ENCODE assay signal across 9 cellular contexts in genomic region chr11:44911031-44911814, GRCh38. TPM values are rescaled to one million over a fixed set of nuclear protein-coding genes. Genes with fewer than 3 reads are reported as not detected.
DNase-seq lines count a peak whose midpoint lies in the region; ATAC-seq and TF ChIP-seq lines count a peak whose summit lies in the region.
"Had no signal": no experiment of that assay in that cellular context is flagged by ENCODE, and none has a peak within 500 bp of the region (broad histone marks: within the 10 kb centered on the region; RNA-seq: fewer than 3 reads in every experiment).

No MANE protein-coding gene starts in this region.

- no peak overlapping the region for H3K4me3 ChIP-seq in CD8-positive, alpha-beta T cell (ENCODE audit: low read depth, low read length)
- H3K4me3 ChIP-seq in astrocyte of the cerebellum (ENCODE audit: low read depth, low read length), result no peak overlapping the region

- H2BK120ac ChIP-seq in H9 (ENCODE audit: low read depth, low read length, poor library complexity, severe bottlenecking), result no peak overlapping the region

- H3K9me3 ChIP-seq in CD8-positive, alpha-beta T cell (ENCODE audit: low read length), result no peaks in the 10 kb centered on the region
- H3K9me3 ChIP-seq in H9 (ENCODE audit: control insufficient read depth, low read depth, low read length), result no peaks in the 10 kb centered on the region

- DNase-seq in CD8-positive, alpha-beta T cell, result peak; percentile 62 to 90 (median 87)
- DNase-seq in H9 (peak; percentile 91), NCI-H1930 (lab: John Stamatoyannopoulos, UW) (peak; percentile 66 to 87), T-helper 9 cell (peak; percentile 86), astrocyte of the cerebellum (ENCODE audit: low read depth) (peak; percentile 76), hippocampal formation (lab: John Stamatoyannopoulos, UW) (peak; percentile 78 to 83), sciatic nerve (ENCODE audit: low spot score) (peak; percentile 95), mesenteric fat pad (ENCODE audit: low spot score) (no peak)

- in situ Hi-C loops in astrocyte of the cerebellum (cut with HindIII; ENCODE audit: low sequenced_read_pairs), result no loop called here

- no peak overlapping the region for H4K8ac ChIP-seq in H9 (replicated peaks; ENCODE audit: insufficient read length, low read depth, low read length)

- no peaks in the 10 kb centered on the region for H3K27me3 ChIP-seq in CD8-positive, alpha-beta T cell (ENCODE audit: insufficient read depth, low read length)
- H3K27me3 ChIP-seq in H9 (ENCODE audit: insufficient read depth, low read length), result no peaks in the 10 kb centered on the region

- no peak overlapping the region for H2AFZ ChIP-seq in H9 (ENCODE audit: low read length)

- no peaks in the 10 kb centered on the region for H3K27me3 Mint-ChIP-seq in CD8-positive, alpha-beta T cell (ENCODE audit: low read depth)
- H3K27me3 Mint-ChIP-seq in H9 (ENCODE audit: low read depth), result peaks cover 1% of the 10 kb centered on the region; the same call in 1 of the 2 replicates
- H3K27me3 Mint-ChIP-seq: activated naive CD4-positive, alpha-beta T cell treated with anti-CD3 and anti-CD28 coated beads, Interleukin-2, amount 50 U/mL, for 24 hours had no signal

- no peaks in the 10 kb centered on the region for H3K36me3 Mint-ChIP-seq in CD8-positive, alpha-beta T cell
- no peaks in the 10 kb centered on the region for H3K36me3 Mint-ChIP-seq in H9 (ENCODE audit: insufficient read depth in 1 of 3, low read depth in 3 of 3)
- H3K36me3 Mint-ChIP-seq: activated naive CD4-positive, alpha-beta T cell treated with anti-CD3 and anti-CD28 coated beads, Interleukin-2, amount 50 U/mL, for 24 hours had no signal

- no peak overlapping the region for H3K9ac ChIP-seq in H9 (ENCODE audit: extremely low read depth, insufficient read length, low read length)

- H3K27ac Mint-ChIP-seq in CD8-positive, alpha-beta T cell, result no peak overlapping the region
- H3K27ac Mint-ChIP-seq in H9, result peak overlapping the region in 1 of 3 experiments; percentile 89; a peak in 2 of 7 replicates
- H3K27ac Mint-ChIP-seq: activated naive CD4-positive, alpha-beta T cell treated with anti-CD3 and anti-CD28 coated beads, Interleukin-2, amount 50 U/mL, for 24 hours had no signal

- no peak overlapping the region for H3K18ac ChIP-seq in H9 (ENCODE audit: insufficient read length, low read depth, low read length)

- no peaks in the 10 kb centered on the region for H3K79me2 ChIP-seq in H9 (ENCODE audit: insufficient read depth, low read length)

- H3K23me2 ChIP-seq in H9 (ENCODE audit: insufficient read length, low read depth, low read length, poor library complexity, severe bottlenecking), result no peaks in the 10 kb centered on the region

- H3K36me3 ChIP-seq in CD8-positive, alpha-beta T cell (ENCODE audit: insufficient read depth, low read length), result no peaks in the 10 kb centered on the region

- H4K20me1 ChIP-seq in H9 (ENCODE audit: control insufficient read depth, insufficient read depth, insufficient read length), result no peaks in the 10 kb centered on the region

- H3K4me1 Mint-ChIP-seq in CD8-positive, alpha-beta T cell (ENCODE audit: low read depth), result peaks cover 3% of the 10 kb centered on the region
- H3K4me1 Mint-ChIP-seq in H9, result peaks cover 30 to 43% of the 10 kb centered on the region in 2 experiments

- TF ChIP-seq CTCF in CD8-positive, alpha-beta T cell (IDR thresholded peaks at IDR 0.05), result peak; percentile 61
- peak; percentile 95 for TF ChIP-seq CTCF in H9 (conservative IDR thresholded peaks at IDR 0.05)
- TF ChIP-seq CTCF in astrocyte of the cerebellum (IDR thresholded peaks at IDR 0.05; ENCODE audit: low read depth, low read length, missing control alignments), result peak; percentile 73

- no peaks in the 10 kb centered on the region for H3K79me1 ChIP-seq in H9 (ENCODE audit: insufficient read depth, low read depth, low read length, poor library complexity, severe bottlenecking)

- H3K4me1 ChIP-seq in CD8-positive, alpha-beta T cell (ENCODE audit: insufficient read depth, low read length), result no peaks in the 10 kb centered on the region
- H3K4me1 ChIP-seq in H9 (ENCODE audit: insufficient read depth, low read length), result peaks cover 3% of the 10 kb centered on the region; the same call in 1 of the 2 replicates

- H3K4ac ChIP-seq in H9 (ENCODE audit: low read depth, low read length), result no peak overlapping the region

- POLR2A ChIA-PET in CD8-positive, alpha-beta T cell (lab: Charles Lee), result interaction anchor here (1.2 kb wide), 1 partner anchor 291 kb away, joined by 3 read pairs; no protein-coding TSS in a partner anchor

- H3K23ac ChIP-seq in H9 (ENCODE audit: insufficient read length, low read depth, low read length), result no peak overlapping the region

- peak overlapping the region; percentile 55 for H3K4me2 ChIP-seq in H9 (ENCODE audit: insufficient read depth, insufficient read length, low read length)

- H3K27ac ChIP-seq in CD8-positive, alpha-beta T cell (ENCODE audit: low read depth, low read length), result no peak overlapping the region
- H3K27ac ChIP-seq in H9 (ENCODE audit: insufficient read length, low read depth, low read length), result no peak overlapping the region

- H2BK20ac ChIP-seq in H9 (ENCODE audit: low read depth, low read length, poor library complexity, severe bottlenecking), result no peak overlapping the region

- no peak overlapping the region for H2BK15ac ChIP-seq in H9 (ENCODE audit: low read depth, low read length)

- CTCF ChIA-PET in CD8-positive, alpha-beta T cell (lab: Charles Lee), result interaction anchor here (0.6 to 2.6 kb wide), 53 partner anchors 9 to 626 kb away, joined by 3 to 26 read pairs (median 4); no protein-coding TSS in a partner anchor

- H3K9me3 Mint-ChIP-seq in CD8-positive, alpha-beta T cell, result no peaks in the 10 kb centered on the region
- no peaks in the 10 kb centered on the region; a peak in 1 of 5 replicates for H3K9me3 Mint-ChIP-seq in H9
- H3K9me3 Mint-ChIP-seq: activated naive CD4-positive, alpha-beta T cell treated with anti-CD3 and anti-CD28 coated beads, Interleukin-2, amount 50 U/mL, for 24 hours had no signal

- peak; percentile 64 for ATAC-seq in CD8-positive, alpha-beta T cell
- ATAC-seq in sciatic nerve, result peak; percentile 90

- no peak overlapping the region for H3T11ph ChIP-seq in H9 (ENCODE audit: low read length)

- no peak overlapping the region for H3K56ac ChIP-seq in H9 (ENCODE audit: insufficient read length, low read depth, low read length)

- H3K4me3 Mint-ChIP-seq in CD8-positive, alpha-beta T cell, result no peak overlapping the region
- peak overlapping the region; percentile 14 to 72; a peak in 2 of 5 replicates for H3K4me3 Mint-ChIP-seq in H9
- H3K4me3 Mint-ChIP-seq: activated naive CD4-positive, alpha-beta T cell treated with anti-CD3 and anti-CD28 coated beads, Interleukin-2, amount 50 U/mL, for 24 hours had no signal

- H3K14ac ChIP-seq in H9 (ENCODE audit: insufficient read depth, low read length), result peak overlapping the region; percentile 64; the same call in 1 of the 2 replicates

- H4K5ac ChIP-seq in H9 (ENCODE audit: insufficient read length, low read depth, low read length), result no peak overlapping the region

- H2BK12ac ChIP-seq in H9 (ENCODE audit: insufficient read length, low read depth, low read length), result no peak overlapping the region

- H2BK5ac ChIP-seq in H9 (ENCODE audit: insufficient read length, low read length), result no peak overlapping the region

- no peak overlapping the region for H4K91ac ChIP-seq in H9 (ENCODE audit: insufficient read length, low read depth, low read length)

- no CpG with 5 or more reads among the region's 24 CpGs for WGBS in H9 (ENCODE audit: extremely low coverage, insufficient read length, low lambda C conversion rate)

- no peak overlapping the region for H2AK5ac ChIP-seq in H9 (ENCODE audit: insufficient read length, low read length)

- intact Hi-C loops in CD8-positive, alpha-beta T cell (cut with DNase I, micrococcal nuclease), result loop anchor here (1.0 to 10.0 kb wide), 6 partner anchors 84 to 626 kb away; no protein-coding TSS in a partner anchor
- intact Hi-C loops in sciatic nerve (cut with DNase I), result loop anchor here (5.0 kb wide), 2 partner anchors 289 to 354 kb away; no protein-coding TSS in a partner anchor

RNA-seq across cellular contexts. Expression of gene TP53I11, which starts 39.5 kb away (rescaled TPM):
- total RNA-seq in CD8-positive, alpha-beta T cell, result 1 to 10 TPM; 4.8 to 6.8 TPM
- total RNA-seq in H9 (2021) (94.2 and 95.6 TPM in 2 replicates), sciatic nerve (101 TPM), mesenteric fat pad (133 TPM)

Comparison
In these comparisons a context has a peak if more than half of its experiments do, and no peak if none do; other contexts are left out.
1. RNA of gene TP53I11, which starts 39.5 kb away (total RNA-seq): 133 TPM in mesenteric fat pad (single experiment), 101 TPM in sciatic nerve (single experiment) and 94.2 to 95.6 TPM in H9; 4.8 to 6.8 TPM in CD8-positive, alpha-beta T cell; every median in the first group is over 10 times any median in the second.
2. Peak in every context shown above with its lines, with median percentiles within 50 percentile points of each other: CTCF ChIP-seq.